ENCODE assay signal across 11 cellular contexts in the genomic region with DNA sequence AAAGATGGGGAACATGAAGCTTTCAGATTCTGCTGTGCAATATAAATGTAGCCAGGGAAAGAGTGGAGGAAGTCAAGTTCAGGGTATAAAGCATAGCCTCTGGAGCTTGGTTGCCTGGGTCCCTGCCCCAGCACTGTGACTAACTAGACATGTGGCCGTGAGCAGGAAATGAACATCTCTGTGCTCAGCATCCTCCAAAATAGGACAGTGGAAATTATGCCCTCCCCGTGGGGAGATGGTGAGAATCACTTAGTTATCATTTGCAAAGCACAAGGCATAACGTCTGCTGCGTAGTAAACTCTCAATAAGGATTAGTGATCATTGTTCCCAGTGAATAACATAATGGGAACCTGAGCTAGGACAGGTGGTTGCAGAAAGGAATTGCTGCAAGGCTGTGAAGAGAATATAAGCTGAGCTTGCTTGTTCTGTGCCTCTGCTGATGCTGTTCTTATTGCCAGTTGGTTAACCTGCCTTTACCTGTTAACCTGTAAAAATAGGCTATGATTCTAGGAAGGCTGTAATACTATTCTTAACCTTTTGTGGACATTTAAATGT.
A peak's percentile ranks its signal among the peaks of the same experiment; 100 is the strongest.
DNase-seq lines count a peak whose midpoint lies in the region; ATAC-seq and TF ChIP-seq lines count a peak whose summit lies in the region.
"Had no signal": no experiment of that assay in that cellular context is flagged by ENCODE, and none has a peak within 500 bp of the region (broad histone marks: within the 10 kb centered on the region; RNA-seq: fewer than 3 reads in every experiment).

No MANE protein-coding gene starts in this region.

- H3K4me3 Mint-ChIP-seq in GM23338: no peak overlapping the region

- no peaks in the 10 kb centered on the region for H3K4me1 ChIP-seq in GM23338 (ENCODE audit: insufficient read depth)
- no peaks in the 10 kb centered on the region for H3K4me1 ChIP-seq in mammary epithelial cell (ENCODE audit: insufficient read depth, low read length)

- ATAC-seq in GM23338: peak; percentile 57
- ATAC-seq in GM18511 (IDR thresholded peaks at IDR 0.05; ENCODE audit: unreplicated experiment): no peak

- H3K9me3 Mint-ChIP-seq in GM23338: peaks cover 17% of the 10 kb centered on the region; the same call in 2 of the 3 replicates

- no peak overlapping the region for H3K4me3 ChIP-seq in GM23338
- no peak overlapping the region for H3K4me3 ChIP-seq in mammary epithelial cell (replicated peaks in 1 of 3; ENCODE audit: insufficient read depth in 1 of 3, low read depth in 2 of 3, low read length in 3 of 3)

- no TSS peak for BruUV-seq in mammary epithelial cell (replicated peaks; lab: Mats Ljungman, UMichigan)

- H4K20me1 ChIP-seq in GM23338 (replicated peaks; ENCODE audit: insufficient read depth) (no peaks in the 10 kb centered on the region), mammary epithelial cell (ENCODE audit: insufficient read depth, low read length) (no peaks in the 10 kb centered on the region)

- H3K9me3 ChIP-seq in mammary epithelial cell (replicated peaks; ENCODE audit: insufficient read depth, low read length): peaks cover 4% of the 10 kb centered on the region
- H3K9me3 ChIP-seq: neutrophil had no signal

- H3K9ac ChIP-seq in mammary epithelial cell (ENCODE audit: insufficient read depth, low read length): no peak overlapping the region

- H3K27me3 Mint-ChIP-seq in GM23338 (ENCODE audit: insufficient read depth, low read depth, poor library complexity): peaks cover 3% of the 10 kb centered on the region

- dilution Hi-C loops in mammary epithelial cell (cut with HindIII; ENCODE audit: low sequenced_read_pairs): no loop called here

- no peaks in the 10 kb centered on the region for H3K27me3 ChIP-seq in GM23338 (ENCODE audit: insufficient read depth)
- no peaks in the 10 kb centered on the region for H3K27me3 ChIP-seq in mammary epithelial cell (ENCODE audit: insufficient read depth, low read length)
- H3K27me3 ChIP-seq: neutrophil had no signal

- WGBS in mammary epithelial cell (ENCODE audit: low coverage, missing lambda C conversion rate): 89% methylated on average over 4 of the region's 4 CpGs

- H3F3A ChIP-seq in GM23338 (replicated peaks; ENCODE audit: low read depth): no peaks in the 10 kb centered on the region

- intact Hi-C loops in mammary epithelial cell (cut with micrococcal nuclease): no loop called here

- no peak overlapping the region for H3K27ac Mint-ChIP-seq in GM23338

- H3K79me2 ChIP-seq in GM23338 (replicated peaks; ENCODE audit: insufficient read depth) (no peaks in the 10 kb centered on the region), mammary epithelial cell (ENCODE audit: insufficient read depth, low read length) (no peaks in the 10 kb centered on the region)

- H3K27ac ChIP-seq in GM23338 (ENCODE audit: low read depth): no peak overlapping the region
- H3K27ac ChIP-seq in mammary epithelial cell (ENCODE audit: insufficient read depth, low read depth, low read length): no peak overlapping the region
- H3K27ac ChIP-seq: C4-2B, neutrophil had no signal

- H3K4me2 ChIP-seq in GM23338: no peak overlapping the region
- no peak overlapping the region for H3K4me2 ChIP-seq in mammary epithelial cell (ENCODE audit: insufficient read depth, low read depth, low read length)

- H3K4me1 Mint-ChIP-seq in GM23338: peaks cover 19% of the 10 kb centered on the region

- TF ChIP-seq CTCF in GM23338 (conservative IDR thresholded peaks at IDR 0.05; ENCODE audit: low read depth in 2 of 2) (no peak), mammary epithelial cell (conservative IDR thresholded peaks at IDR 0.05 in 1 of 2, IDR thresholded peaks at IDR 0.05 in 1 of 2; ENCODE audit: extremely low read depth in 1 of 2, insufficient read depth in 1 of 2, low read depth in 1 of 2, low read length in 2 of 2) (no peak)

- in situ Hi-C loops in mammary epithelial cell (cut with MboI; ENCODE audit: low sequenced_read_pairs in 2 of 2): no loop called here

- H3K9me2 ChIP-seq in GM23338 (ENCODE audit: insufficient read depth): peaks cover 5% of the 10 kb centered on the region; the same call in 1 of the 2 replicates

- no peak overlapping the region for H2AFZ ChIP-seq in GM23338
- no peak overlapping the region for H2AFZ ChIP-seq in mammary epithelial cell (ENCODE audit: low read depth, low read length)

- H3K36me3 ChIP-seq in GM23338 (ENCODE audit: insufficient read depth): no peaks in the 10 kb centered on the region
- H3K36me3 ChIP-seq in mammary epithelial cell (ENCODE audit: insufficient read depth, low read length): no peaks in the 10 kb centered on the region
- H3K36me3 ChIP-seq: neutrophil had no signal

- CTCF ChIA-PET in mammary epithelial cell (lab: Charles Lee; ENCODE audit: low non-redundant PET): no interaction called here

- no peak for DNase-seq in GM23338 (ENCODE audit: low spot score)
- peak; percentile 8 for DNase-seq in T-helper 9 cell
- peak; percentile 18 for DNase-seq in activated T-helper 9 cell treated with anti-CD3 and anti-CD28 coated beads, Interleukin-2, amount 50 U/mL, for 16 hours (ENCODE audit: low read depth)
- peak; percentile 62 for DNase-seq in stimulated activated CD4-positive, alpha-beta T cell treated with anti-CD3 and anti-CD28 coated beads, Interleukin-15, amount 100 ng/mL, for 24 hours
- no peak for DNase-seq in COR-L47 (lab: John Stamatoyannopoulos, UW)
- DNase-seq in HUDEP-2 (lab: John Stamatoyannopoulos, UW; ENCODE audit: unreplicated experiment in 76 of 76): no peak
- DNase-seq in mammary epithelial cell: no peak
- DNase-seq: MM.1S had no signal

- peaks cover 12% of the 10 kb centered on the region for H3K36me3 Mint-ChIP-seq in GM23338 (ENCODE audit: low read depth)

TF ChIP-seq in GM23338, 12 proteins besides CTCF, POLR2A, EP300 and RAD21 (continues in another document):
- TF ChIP-seq EZH2phosphoT487 (IDR thresholded peaks at IDR 0.05; ENCODE audit: unreplicated experiment) (no peak), ZNF331 (CRISPR knock-in tag; IDR thresholded peaks at IDR 0.05; ENCODE audit: low read depth) (no peak), NANOG (IDR thresholded peaks at IDR 0.05; ENCODE audit: borderline replicate concordance) (no peak), EZH2 (IDR thresholded peaks at IDR 0.05; ENCODE audit: low read depth, unreplicated experiment) (no peak), CREB1 (CRISPR knock-in tag; IDR thresholded peaks at IDR 0.05; ENCODE audit: low read depth) (no peak), POLR2AphosphoS5 (IDR thresholded peaks at IDR 0.05; ENCODE audit: low read depth) (no peak), ZNF462 (CRISPR knock-in tag; IDR thresholded peaks at IDR 0.05) (no peak)

Comparison
In these comparisons a context has a peak if more than half of its experiments do, and no peak if none do; other contexts are left out.
1. DNase-seq: peak in T-helper 9 cell (single experiment), activated T-helper 9 cell treated with anti-CD3 and anti-CD28 coated beads, Interleukin-2, amount 50 U/mL, for 16 hours (single experiment) and stimulated activated CD4-positive, alpha-beta T cell treated with anti-CD3 and anti-CD28 coated beads, Interleukin-15, amount 100 ng/mL, for 24 hours (single experiment); none in GM23338 (single experiment), COR-L47 (single experiment), HUDEP-2 (0 of 76) and mammary epithelial cell (single experiment).